20 cellular contexts compared by ENCODE assay signal in genomic region chr20:34030453-34030852, GRCh38.
"Had no signal": no experiment of that assay in that cellular context is flagged by ENCODE, and none has a peak within 500 bp of the region (broad histone marks: within the 10 kb centered on the region; RNA-seq: fewer than 3 reads in every experiment).

No MANE protein-coding gene starts in this region.

- H3K27ac Mint-ChIP-seq: activated CD4-positive, alpha-beta T cell treated with anti-CD3 and anti-CD28 coated beads, Interleukin-2, amount 10 ng/mL, durations not matched to agents 7 days and 5 days; activated naive CD8-positive, alpha-beta T cell treated with anti-CD3 and anti-CD28 coated beads, Interleukin-2, amount 10 ng/mL, durations not matched to agents 7 days and 5 days; nephron progenitor cell; type B pancreatic cell had no signal

- DNase-seq: activated CD4-positive, alpha-beta T cell treated with anti-CD3 and anti-CD28 coated beads, Interleukin-2, amount 10 ng/mL, durations not matched to agents 7 days and 5 days; activated naive CD8-positive, alpha-beta T cell treated with anti-CD3 and anti-CD28 coated beads, Interleukin-2, amount 10 ng/mL, durations not matched to agents 7 days and 5 days; anterior cingulate cortex; brain microvascular endothelial cell; cortex of kidney; effector CD4-positive, alpha-beta T cell; hippocampal formation; left ventricle myocardium superior; mesenchymal stem cell; nephron progenitor cell; occipital lobe; stimulated activated CD4-positive, alpha-beta T cell treated with anti-CD3 and anti-CD28 coated beads, Interleukin-15, amount 100 ng/mL, for 24 hours; stimulated activated CD4-positive, alpha-beta T cell treated with anti-CD3 and anti-CD28 coated beads, Interleukin-4, amount 100 ng/mL, for 24 hours; stimulated activated naive CD4-positive, alpha-beta T cell treated with Interleukin-2 at 50 U/mL for 16 hours; T-helper 17 cell had no signal

- ATAC-seq: left ventricle myocardium superior, T-helper 17 cell had no signal

- H3K9me3 ChIP-seq: esophagus muscularis mucosa, right atrium auricular region had no signal

- H3K9me3 Mint-ChIP-seq: activated CD4-positive, alpha-beta T cell treated with anti-CD3 and anti-CD28 coated beads, Interleukin-2, amount 10 ng/mL, durations not matched to agents 7 days and 5 days; activated naive CD8-positive, alpha-beta T cell treated with anti-CD3 and anti-CD28 coated beads, Interleukin-2, amount 10 ng/mL, durations not matched to agents 7 days and 5 days; central memory CD8-positive, alpha-beta T cell; nephron progenitor cell; type B pancreatic cell had no signal

- H3K27me3 ChIP-seq: brain microvascular endothelial cell, esophagus muscularis mucosa, right atrium auricular region had no signal

- H3K27ac ChIP-seq: brain microvascular endothelial cell, esophagus muscularis mucosa, right atrium auricular region, skin epidermis had no signal

- H3K4me3 Mint-ChIP-seq: activated CD4-positive, alpha-beta T cell treated with anti-CD3 and anti-CD28 coated beads, Interleukin-2, amount 10 ng/mL, durations not matched to agents 7 days and 5 days; activated naive CD8-positive, alpha-beta T cell treated with anti-CD3 and anti-CD28 coated beads, Interleukin-2, amount 10 ng/mL, durations not matched to agents 7 days and 5 days; central memory CD8-positive, alpha-beta T cell; nephron progenitor cell; type B pancreatic cell had no signal

- H3K27me3 Mint-ChIP-seq: activated CD4-positive, alpha-beta T cell treated with anti-CD3 and anti-CD28 coated beads, Interleukin-2, amount 10 ng/mL, durations not matched to agents 7 days and 5 days; activated naive CD8-positive, alpha-beta T cell treated with anti-CD3 and anti-CD28 coated beads, Interleukin-2, amount 10 ng/mL, durations not matched to agents 7 days and 5 days; central memory CD8-positive, alpha-beta T cell; T-helper 17 cell; type B pancreatic cell had no signal

- H3K36me3 ChIP-seq: brain microvascular endothelial cell had no signal

- H3K4me3 ChIP-seq: esophagus muscularis mucosa, right atrium auricular region, skin epidermis had no signal
